Comparison of ENCODE assay signal across 22 cellular contexts in genomic region chr9:98596486-98596885, GRCh38.
"Had no signal": no experiment of that assay in that cellular context is flagged by ENCODE, and none has a peak within 500 bp of the region (broad histone marks: within the 10 kb centered on the region; RNA-seq: fewer than 3 reads in every experiment).

No MANE protein-coding gene starts in this region.

- H3K36me3 Mint-ChIP-seq: naive thymus-derived CD8-positive, alpha-beta T cell; stimulated activated memory B cell treated with anti-CD40 and anti-IgM and Interleukin-4, amounts not matched to agents 10 μg/mL and 1 μg/mL and 100 μg/mL, for 72 hours had no signal

- H3K4me3 ChIP-seq: esophagus muscularis mucosa, gastroesophageal sphincter, heart right ventricle, left lung, ovary, psoas muscle, sigmoid colon, transverse colon, vagina had no signal

- H3K4me3 Mint-ChIP-seq: naive thymus-derived CD8-positive, alpha-beta T cell; nephron progenitor cell; stimulated activated memory B cell treated with anti-CD40 and anti-IgM and Interleukin-4, amounts not matched to agents 10 μg/mL and 1 μg/mL and 100 μg/mL, for 72 hours had no signal

- ATAC-seq: foreskin keratinocyte; gastroesophageal sphincter; heart right ventricle; left cardiac atrium; left lung; naive thymus-derived CD8-positive, alpha-beta T cell; psoas muscle; right cardiac atrium; stimulated activated memory B cell treated with anti-CD40 and anti-IgM and Interleukin-4, amounts not matched to agents 10 μg/mL and 1 μg/mL and 100 μg/mL, for 72 hours; stimulated activated naive CD8-positive, alpha-beta T cell treated with anti-CD3 and anti-CD28 coated beads, Interleukin-15, Interleukin-2, amounts not matched to agents 100 U/mL and 50 U/mL, for 24 hours had no signal

- H3K27me3 ChIP-seq: foreskin keratinocyte, left lung, ovary, sigmoid colon, transverse colon, vagina had no signal

- H3K27ac Mint-ChIP-seq: naive thymus-derived CD8-positive, alpha-beta T cell; nephron progenitor cell; stimulated activated memory B cell treated with anti-CD40 and anti-IgM and Interleukin-4, amounts not matched to agents 10 μg/mL and 1 μg/mL and 100 μg/mL, for 72 hours had no signal

- DNase-seq: effector CD8-positive, alpha-beta T cell; foreskin keratinocyte; heart right ventricle; hippocampal formation; left cardiac atrium; left lung; naive thymus-derived CD8-positive, alpha-beta T cell; nephron progenitor cell; occipital lobe; ovary; posterior cingulate gyrus; psoas muscle; right cardiac atrium; sigmoid colon; stimulated activated CD4-positive, alpha-beta T cell treated with anti-CD3 and anti-CD28 coated beads, Interleukin-4, amount 100 ng/mL, for 4 hours; stimulated activated naive CD8-positive, alpha-beta T cell treated with anti-CD3 and anti-CD28 coated beads, Interleukin-15, Interleukin-2, amounts not matched to agents 100 U/mL and 50 U/mL, for 24 hours; substantia nigra; transverse colon had no signal

- H3K36me3 ChIP-seq: esophagus muscularis mucosa, gastroesophageal sphincter, heart right ventricle, left lung, ovary, sigmoid colon, transverse colon, vagina had no signal

- H3K9me3 ChIP-seq: esophagus muscularis mucosa, gastroesophageal sphincter, heart right ventricle, left lung, ovary, psoas muscle, sigmoid colon, transverse colon, vagina had no signal

- H3K27ac ChIP-seq: esophagus muscularis mucosa, foreskin keratinocyte, gastroesophageal sphincter, heart right ventricle, left lung, ovary, psoas muscle, sigmoid colon, transverse colon, vagina had no signal

- H3K4me1 Mint-ChIP-seq: naive thymus-derived CD8-positive, alpha-beta T cell; stimulated activated memory B cell treated with anti-CD40 and anti-IgM and Interleukin-4, amounts not matched to agents 10 μg/mL and 1 μg/mL and 100 μg/mL, for 72 hours had no signal

- H3K9me3 Mint-ChIP-seq: nephron progenitor cell; stimulated activated memory B cell treated with anti-CD40 and anti-IgM and Interleukin-4, amounts not matched to agents 10 μg/mL and 1 μg/mL and 100 μg/mL, for 72 hours had no signal

- H3K4me1 ChIP-seq: esophagus muscularis mucosa, foreskin keratinocyte, gastroesophageal sphincter, heart right ventricle, left lung, psoas muscle, sigmoid colon, transverse colon, vagina had no signal
